In genomic region chr22:23386245-23386631, GRCh38 we compare ENCODE assay signal across 1 cellular context.
TF ChIP-seq lines count a peak whose summit lies in the region.

No MANE protein-coding gene starts in this region.

TF ChIP-seq in HepG2, 621 proteins besides CTCF, POLR2A, EP300 and RAD21 (continued from another document):
- TF ChIP-seq ZNF687 (CRISPR knock-in tag; IDR thresholded peaks at IDR 0.05) = 0 out of 2 replicates have a peak, but pooled peaks have one; percentile 2
- no peak for TF ChIP-seq ZUFSP (CRISPR knock-in tag; IDR thresholded peaks at IDR 0.05; ENCODE audit: borderline replicate concordance)
- no peak for TF ChIP-seq ZZZ3 (CRISPR knock-in tag; IDR thresholded peaks at IDR 0.05; ENCODE audit: borderline replicate concordance)
- no peak for TF ChIP-seq PTBP1 (IDR thresholded peaks at IDR 0.05; ENCODE audit: low read depth, low read length, poor library complexity, severe bottlenecking)
- no peak for TF ChIP-seq ZNF629 (CRISPR knock-in tag; conservative IDR thresholded peaks at IDR 0.05)
- TF ChIP-seq RORA (CRISPR knock-in tag; IDR thresholded peaks at IDR 0.05) = no peak
- TF ChIP-seq ZNF777 (CRISPR knock-in tag; IDR thresholded peaks at IDR 0.05) = no peak
- no peak for TF ChIP-seq ZFP41 (CRISPR knock-in tag; IDR thresholded peaks at IDR 0.05; ENCODE audit: borderline replicate concordance)
- TF ChIP-seq NFE2L2 (IDR thresholded peaks at IDR 0.05; ENCODE audit: low read length) = no peak
- no peak for TF ChIP-seq TIGD3 (CRISPR knock-in tag; IDR thresholded peaks at IDR 0.05; ENCODE audit: borderline replicate concordance)
- no peak for TF ChIP-seq ZNF883 (CRISPR knock-in tag; IDR thresholded peaks at IDR 0.05; ENCODE audit: not compliant biosample characterization)
- no peak for TF ChIP-seq ZNF24 (IDR thresholded peaks at IDR 0.05)
- TF ChIP-seq TRIM24 (CRISPR knock-in tag; IDR thresholded peaks at IDR 0.05) = no peak
- TF ChIP-seq SRF (IDR thresholded peaks at IDR 0.05; ENCODE audit: low read depth, low read length) = no peak
- TF ChIP-seq KDM5B (CRISPR knock-in tag; IDR thresholded peaks at IDR 0.05; ENCODE audit: borderline replicate concordance) = 0 out of 2 replicates have a peak, but pooled peaks have one; percentile 4
- no peak for TF ChIP-seq ZNF225 (CRISPR knock-in tag; IDR thresholded peaks at IDR 0.05)
